39 cellular contexts compared by ENCODE assay signal in the genomic region with DNA sequence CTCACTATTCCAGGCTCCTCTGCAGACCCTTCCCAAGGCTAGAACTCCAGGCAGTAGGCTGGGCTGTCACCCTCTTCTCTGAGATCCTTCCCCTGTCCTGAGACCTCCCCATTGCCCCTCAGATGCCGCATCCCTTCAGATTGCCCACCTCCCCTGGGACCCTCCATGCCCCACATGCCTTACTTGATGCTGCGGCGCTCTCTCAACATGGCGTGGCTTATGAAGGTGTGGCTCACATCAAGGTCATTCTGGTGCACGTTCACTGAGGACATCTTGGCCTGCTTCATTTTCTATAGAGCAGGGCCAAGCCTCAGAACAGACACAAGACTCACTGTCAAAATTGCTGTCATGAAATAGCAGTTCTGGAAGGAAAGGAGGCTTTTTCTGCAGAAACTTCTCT. TPM values are rescaled to one million over a fixed set of nuclear protein-coding genes. Genes with fewer than 3 reads are reported as not detected.
"Had no signal": no experiment of that assay in that cellular context is flagged by ENCODE, and none has a peak within 500 bp of the region (broad histone marks: within the 10 kb centered on the region; RNA-seq: fewer than 3 reads in every experiment).

No MANE protein-coding gene starts in this region.

- H3K9me3 ChIP-seq: MG63 had no signal

- H3K4me2 ChIP-seq: KMS-11 had no signal

- H3K9ac ChIP-seq: KMS-11 had no signal

- H3K36me3 ChIP-seq: MG63 had no signal

- DNase-seq: Karpas-422, Kasumi-1, MG63, MM.1S, MV-4-11, NCI-H1048, NCI-H1092, NCI-H1092 treated with DMSO at 0.1 percent for 48 hours, NCI-H1105, NCI-H1105 treated with DMSO at 0.1 percent for 48 hours, NCI-H1417, NCI-H1417 treated with DMSO at 0.1 percent for 48 hours, NCI-H1436, NCI-H1436 treated with DMSO at 0.1 percent for 48 hours, NCI-H146, NCI-H1694, NCI-H1694 treated with DMSO at 0.1 percent for 48 hours, NCI-H187, NCI-H187 treated with DMSO at 0.1 percent for 48 hours, NCI-H1930, NCI-H2029, NCI-H2029 treated with DMSO at 0.1 percent for 48 hours, NCI-H2081, NCI-H2081 treated with DMSO at 0.1 percent for 48 hours, NCI-H2107, NCI-H2171, NCI-H2171 treated with DMSO at 0.1 percent for 48 hours, NCI-H2227 treated with DMSO at 0.1 percent for 48 hours, NCI-H226, NCI-H345, NCI-H446, NCI-H446 treated with DMSO at 0.1 percent for 48 hours, NCI-H510A, NCI-H510A treated with DMSO at 0.1 percent for 48 hours had no signal

- H3K4me3 ChIP-seq: MG63 had no signal

- H3K27ac ChIP-seq: KMS-11 had no signal

- H3K27me3 ChIP-seq: MG63 had no signal

RNA-seq across cellular contexts. Expression of a gene that starts 34.7 kb away (rescaled TPM):
- total RNA-seq: LHCN-M2, M059J, MCF 10A, NCI-H460 had no signal
